36 cellular contexts compared by ENCODE assay signal in genomic region chr16:57239089-57239488, GRCh38. TPM values are rescaled to one million over a fixed set of nuclear protein-coding genes. Genes with fewer than 3 reads are reported as not detected.
A peak's percentile ranks its signal among the peaks of the same experiment; 100 is the strongest.
DNase-seq lines count a peak whose midpoint lies in the region; ATAC-seq, FAIRE-seq and TF ChIP-seq lines count a peak whose summit lies in the region.
"Had no signal": no experiment of that assay in that cellular context is flagged by ENCODE, and none has a peak within 500 bp of the region (broad histone marks: within the 10 kb centered on the region; RNA-seq: fewer than 3 reads in every experiment).

No MANE protein-coding gene starts in this region.

- TF ChIP-seq CTCF in endothelial cell of umbilical vein (IDR thresholded peaks at IDR 0.05; ENCODE audit: extremely low read depth in 1 of 2, insufficient read depth in 1 of 2, low read depth in 1 of 2, low read length in 2 of 2) (no peak), ascending aorta (IDR thresholded peaks at IDR 0.05) (no peak)

- intact Hi-C loops in endothelial cell of umbilical vein (cut with micrococcal nuclease), result no loop called here
- intact Hi-C loops in ascending aorta (cut with DNase I), result no loop called here

- no peak for ATAC-seq in activated naive CD4-positive, alpha-beta T cell treated with anti-CD3 and anti-CD28 coated beads, Interleukin-2, amount 50 U/mL, for 72 hours

- no peak for TF ChIP-seq POLR2A in endothelial cell of umbilical vein (IDR thresholded peaks at IDR 0.05; ENCODE audit: low read depth, low read length)

- H3K27me3 ChIP-seq in Karpas-422 (ENCODE audit: low read length) (no peaks in the 10 kb centered on the region), endothelial cell of umbilical vein (ENCODE audit: control insufficient read depth in 2 of 2, insufficient read depth in 2 of 2, low read length in 2 of 2) (no peaks in the 10 kb centered on the region), subcutaneous abdominal adipose tissue (ENCODE audit: control insufficient read depth in 5 of 5, insufficient read depth in 4 of 5, low read length in 5 of 5) (no peaks in the 10 kb centered on the region), ascending aorta (no peaks in the 10 kb centered on the region)
- H3K27me3 ChIP-seq: BE2C, colonic mucosa, neutrophil, right atrium auricular region, stomach, thyroid gland, vagina had no signal

- peaks cover 5% of the 10 kb centered on the region; the same call in 1 of the 2 replicates for H3K79me2 ChIP-seq in Karpas-422 (ENCODE audit: low read length)
- H3K79me2 ChIP-seq in endothelial cell of umbilical vein (ENCODE audit: control insufficient read depth, insufficient read depth, low read length), result no peaks in the 10 kb centered on the region

- no peaks in the 10 kb centered on the region for H3K27me3 Mint-ChIP-seq in activated naive CD4-positive, alpha-beta T cell treated with anti-CD3 and anti-CD28 coated beads, Interleukin-2, amount 50 U/mL, for 24 hours
- H3K27me3 Mint-ChIP-seq: activated naive CD8-positive, alpha-beta T cell; CD8-positive, alpha-beta memory T cell had no signal

- no peaks in the 10 kb centered on the region; the same call in 1 of the 2 replicates for H3K9me3 ChIP-seq in Karpas-422 (ENCODE audit: low read length)
- no peaks in the 10 kb centered on the region for H3K9me3 ChIP-seq in endothelial cell of umbilical vein (replicated peaks; ENCODE audit: control insufficient read depth, insufficient read depth, low read length)
- H3K9me3 ChIP-seq in subcutaneous abdominal adipose tissue (ENCODE audit: control insufficient read depth in 5 of 5, low read length in 5 of 5), result no peaks in the 10 kb centered on the region
- no peaks in the 10 kb centered on the region for H3K9me3 ChIP-seq in ascending aorta
- H3K9me3 ChIP-seq: BE2C, colonic mucosa, neutrophil, right atrium auricular region, stomach, thyroid gland, vagina had no signal

- no peak overlapping the region for H3K4me3 Mint-ChIP-seq in activated naive CD4-positive, alpha-beta T cell treated with anti-CD3 and anti-CD28 coated beads, Interleukin-2, amount 50 U/mL, for 24 hours
- H3K4me3 Mint-ChIP-seq: activated naive CD8-positive, alpha-beta T cell; CD8-positive, alpha-beta memory T cell had no signal

- POLR2A ChIA-PET in endothelial cell of umbilical vein (lab: Charles Lee), result no interaction called here

- DNase-seq in activated naive CD4-positive, alpha-beta T cell treated with anti-CD3 and anti-CD28 coated beads, Interleukin-2, amount 50 U/mL, for 72 hours (ENCODE audit: low spot score in 2 of 2), result no peak
- DNase-seq in Karpas-422, result no peak
- peak; percentile 36 for DNase-seq in endothelial cell of umbilical vein (ENCODE audit: low read depth, low spot score)
- DNase-seq in stimulated activated CD4-positive, alpha-beta T cell treated with anti-CD3 and anti-CD28 coated beads, Interleukin-4, amount 100 ng/mL, for 4 hours, result no peak
- DNase-seq in ascending aorta (ENCODE audit: low spot score in 2 of 2), result no peak
- no peak for DNase-seq in mucosa of gallbladder (ENCODE audit: low spot score)
- DNase-seq: activated CD4-positive, alpha-beta T cell treated with anti-CD3 and anti-CD28 coated beads for 4 hours; aorta; BE2C; CD8-positive, alpha-beta memory T cell; colonic mucosa; DMS 273 treated with DMSO at 0.1 percent for 48 hours; effector memory CD4-positive, alpha-beta T cell; erythroblast; glutamatergic neuron; H7; NCI-H1436 treated with DMSO at 0.1 percent for 48 hours; NCI-H2081 treated with DMSO at 0.1 percent for 48 hours; NCI-H226; NCI-H526 treated with DMSO at 0.1 percent for 48 hours; NK-92 treated with Interleukin-12 subunit alpha and Interleukin-12 subunit beta, amount 100 ng/mL, for 24 hours; PC-9; posterior cingulate gyrus; Right ventricle myocardium superior; stomach; thyroid gland had no signal

- H3K27ac Mint-ChIP-seq in activated naive CD4-positive, alpha-beta T cell treated with anti-CD3 and anti-CD28 coated beads, Interleukin-2, amount 50 U/mL, for 24 hours, result peak overlapping the region; percentile 30
- H3K27ac Mint-ChIP-seq in activated naive CD4-positive, alpha-beta T cell treated with anti-CD3 and anti-CD28 coated beads, Interleukin-2, amount 50 U/mL, for 72 hours, result no peak overlapping the region

- H3K4me3 ChIP-seq in Karpas-422 (ENCODE audit: low read length), result no peak overlapping the region
- H3K4me3 ChIP-seq in endothelial cell of umbilical vein (replicated peaks in 1 of 3; ENCODE audit: insufficient read depth in 1 of 3, low read depth in 1 of 3, low read length in 3 of 3), result no peak overlapping the region
- no peak overlapping the region for H3K4me3 ChIP-seq in subcutaneous abdominal adipose tissue (ENCODE audit: low read depth in 1 of 5, low read length in 5 of 5)
- H3K4me3 ChIP-seq in ascending aorta, result no peak overlapping the region
- H3K4me3 ChIP-seq: colonic mucosa, PC-9, right atrium auricular region, smooth muscle cell, stomach, thyroid gland, vagina had no signal

- H3K4me1 ChIP-seq in Karpas-422 (ENCODE audit: low read length) (peaks cover 41% of the 10 kb centered on the region), endothelial cell of umbilical vein (ENCODE audit: control insufficient read depth, extremely low read depth, insufficient read depth, low read length) (no peaks in the 10 kb centered on the region), subcutaneous abdominal adipose tissue (ENCODE audit: control insufficient read depth in 5 of 5, insufficient read depth in 5 of 5, low read length in 5 of 5) (peaks cover 0 to 15% (median 10%) of the 10 kb centered on the region in 5 donors), ascending aorta (no peaks in the 10 kb centered on the region)
- H3K4me1 ChIP-seq: BE2C, colonic mucosa, right atrium auricular region had no signal

- FAIRE-seq in endothelial cell of umbilical vein (lab: Jason Lieb, UNC), result peak; percentile 12
- FAIRE-seq: GM12891 had no signal

- no peak overlapping the region for H2AFZ ChIP-seq in Karpas-422 (ENCODE audit: low read length)
- H2AFZ ChIP-seq in endothelial cell of umbilical vein (ENCODE audit: low read depth, low read length), result no peak overlapping the region
- H2AFZ ChIP-seq: PC-9 had no signal

- peaks cover 19% of the 10 kb centered on the region for H3K36me3 ChIP-seq in Karpas-422 (ENCODE audit: insufficient read depth, low read length)
- H3K36me3 ChIP-seq in endothelial cell of umbilical vein (ENCODE audit: control insufficient read depth in 2 of 2, extremely low read depth in 1 of 2, insufficient read depth in 2 of 2, low read length in 2 of 2), result peaks cover 7 to 22% of the 10 kb centered on the region in 2 experiments
- H3K36me3 ChIP-seq in subcutaneous abdominal adipose tissue (ENCODE audit: control insufficient read depth in 5 of 5, insufficient read depth in 5 of 5, low read length in 5 of 5), result peaks cover 16 to 32% (median 20%) of the 10 kb centered on the region in 5 donors
- H3K36me3 ChIP-seq in ascending aorta, result peaks cover 37 to 50% of the 10 kb centered on the region in 2 donors
- H3K36me3 ChIP-seq: colonic mucosa had no signal

- no peaks in the 10 kb centered on the region for H3K9me3 Mint-ChIP-seq in activated naive CD4-positive, alpha-beta T cell treated with anti-CD3 and anti-CD28 coated beads, Interleukin-2, amount 50 U/mL, for 24 hours
- H3K9me3 Mint-ChIP-seq in activated naive CD4-positive, alpha-beta T cell treated with anti-CD3 and anti-CD28 coated beads, Interleukin-2, amount 50 U/mL, for 72 hours, result no peaks in the 10 kb centered on the region
- H3K9me3 Mint-ChIP-seq: CD8-positive, alpha-beta memory T cell had no signal

- no peaks in the 10 kb centered on the region for H3K9me1 ChIP-seq in endothelial cell of umbilical vein (replicated peaks; ENCODE audit: control insufficient read depth, extremely low read depth, insufficient read depth, low read length)

- H3K36me3 Mint-ChIP-seq in activated naive CD4-positive, alpha-beta T cell treated with anti-CD3 and anti-CD28 coated beads, Interleukin-2, amount 50 U/mL, for 24 hours, result peaks cover 13% of the 10 kb centered on the region
- H3K36me3 Mint-ChIP-seq in activated naive CD4-positive, alpha-beta T cell treated with anti-CD3 and anti-CD28 coated beads, Interleukin-2, amount 50 U/mL, for 72 hours, result peaks cover 0 to 13% of the 10 kb centered on the region in 2 donors

- H3K4me1 Mint-ChIP-seq in activated naive CD4-positive, alpha-beta T cell treated with anti-CD3 and anti-CD28 coated beads, Interleukin-2, amount 50 U/mL, for 24 hours, result peaks cover 14% of the 10 kb centered on the region

- H3K4me2 ChIP-seq in Karpas-422 (ENCODE audit: low read depth, low read length, poor library complexity, severe bottlenecking), result no peak overlapping the region
- no peak overlapping the region for H3K4me2 ChIP-seq in endothelial cell of umbilical vein (ENCODE audit: insufficient read depth, low read length)
- H3K4me2 ChIP-seq: PC-9, smooth muscle cell had no signal

- H3K27ac ChIP-seq in Karpas-422 (ENCODE audit: low read length), result peak overlapping the region; percentile 2; the same call in 1 of the 2 replicates
- H3K27ac ChIP-seq in endothelial cell of umbilical vein (ENCODE audit: insufficient read depth, low read depth, low read length), result peak overlapping the region; percentile 16
- H3K27ac ChIP-seq in subcutaneous abdominal adipose tissue (ENCODE audit: low read depth, low read length), result peak overlapping the region; percentile 58
- no peak overlapping the region for H3K27ac ChIP-seq in ascending aorta
- H3K27ac ChIP-seq: colonic mucosa, neutrophil, PC-9, right atrium auricular region, stomach, thyroid gland, vagina, VCaP had no signal

- H3K9me2 ChIP-seq in Karpas-422 (replicated peaks; ENCODE audit: insufficient read depth, low read length), result no peaks in the 10 kb centered on the region

- H3K9ac ChIP-seq in Karpas-422 (ENCODE audit: low read length), result no peak overlapping the region
- no peak overlapping the region for H3K9ac ChIP-seq in endothelial cell of umbilical vein (replicated peaks; ENCODE audit: extremely low read depth, insufficient read depth, low read length)
- H3K9ac ChIP-seq in subcutaneous abdominal adipose tissue (ENCODE audit: low read length in 5 of 5), result peak overlapping the region in 1 of 5 donors; percentile 75

- dilution Hi-C loops in endothelial cell of umbilical vein (cut with MboI; ENCODE audit: extremely low pct_ligation_motif_present, low sequenced_read_pairs), result no loop called here

- no peaks in the 10 kb centered on the region for H4K20me1 ChIP-seq in Karpas-422 (ENCODE audit: insufficient read depth, low read depth, low read length)
- H4K20me1 ChIP-seq in endothelial cell of umbilical vein (replicated peaks; ENCODE audit: control insufficient read depth, extremely low read depth, insufficient read depth, low read length), result no peaks in the 10 kb centered on the region

- TSS peak; percentile 42 for BruUV-seq in endothelial cell of umbilical vein (replicated peaks; lab: Mats Ljungman, UMichigan)

- CTCF ChIA-PET in endothelial cell of umbilical vein (lab: Charles Lee), result no interaction called here

RNA-seq across cellular contexts. Expression of gene ARL2BP, which starts 6.0 kb away (rescaled TPM):
- total RNA-seq in activated naive CD4-positive, alpha-beta T cell treated with anti-CD3 and anti-CD28 coated beads, Interleukin-2, amount 50 U/mL, for 72 hours, result 10 to 100 TPM; 14.7 to 20.7 TPM
- total RNA-seq in Karpas-422 (2014; rRNA removed; shearing (Covaris generic); ENCODE audit: low replicate concordance), result 44.5 and 96.8 TPM in 2 replicates
- 76.7 and 80.4 TPM in 2 replicates for total RNA-seq in endothelial cell of umbilical vein
- 103 and 111 TPM in 2 replicates for polyA plus RNA-seq in endothelial cell of umbilical vein
- polyA plus RNA-seq in endothelial cell of umbilical vein (2011; cell fraction: cytosol; rRNA removed), result 81.7 and 87.7 TPM in 2 replicates
- 33.2 and 36.3 TPM in 2 replicates for polyA plus RNA-seq in endothelial cell of umbilical vein (2011; cell fraction: nucleus; rRNA removed)
- polyA plus RNA-seq in endothelial cell of umbilical vein (2012), result 76.8 and 88.3 TPM in 2 replicates
- 73.4 and 77.5 TPM in 2 replicates for polyA minus RNA-seq in endothelial cell of umbilical vein
- 27.3 TPM for polyA minus RNA-seq in endothelial cell of umbilical vein (2011; cell fraction: cytosol; rRNA and poly(A)+ RNA removed)
- polyA minus RNA-seq in endothelial cell of umbilical vein (2011; cell fraction: nucleus; rRNA and poly(A)+ RNA removed), result 17.6 and 23.6 TPM in 2 replicates
- total RNA-seq in ascending aorta, result 44.1 TPM
- 46.4 TPM for total RNA-seq in mucosa of gallbladder

RNA-seq across cellular contexts. Expression of gene PLLP, which starts 45.4 kb away (rescaled TPM):
- under 1 TPM; 0.35 to 0.43 TPM for total RNA-seq in activated naive CD4-positive, alpha-beta T cell treated with anti-CD3 and anti-CD28 coated beads, Interleukin-2, amount 50 U/mL, for 72 hours
- not detected in 2 replicates for total RNA-seq in Karpas-422 (2014; rRNA removed; shearing (Covaris generic); ENCODE audit: low replicate concordance)
- total RNA-seq in endothelial cell of umbilical vein, result 3.1 and 4.4 TPM in 2 replicates
- polyA plus RNA-seq in endothelial cell of umbilical vein, result 14.4 and 19.3 TPM in 2 replicates
- polyA plus RNA-seq in endothelial cell of umbilical vein (2011; cell fraction: cytosol; rRNA removed), result 8.6 and 9.4 TPM in 2 replicates
- 2.9 and 4.0 TPM in 2 replicates for polyA plus RNA-seq in endothelial cell of umbilical vein (2011; cell fraction: nucleus; rRNA removed)
- polyA plus RNA-seq in endothelial cell of umbilical vein (2012), result 2.6 and 2.9 TPM in 2 replicates
- 4.8 and 5.6 TPM in 2 replicates for polyA minus RNA-seq in endothelial cell of umbilical vein
- 41.6 TPM for polyA minus RNA-seq in endothelial cell of umbilical vein (2011; cell fraction: cytosol; rRNA and poly(A)+ RNA removed)
- polyA minus RNA-seq in endothelial cell of umbilical vein (2011; cell fraction: nucleus; rRNA and poly(A)+ RNA removed), result 1.4 and 1.6 TPM in 2 replicates
- 0.21 TPM for total RNA-seq in ascending aorta
- 206 TPM for total RNA-seq in mucosa of gallbladder
- total RNA-seq: myocyte, smooth muscle cell had no signal

RNA-seq across cellular contexts. Expression of gene RSPRY1, which starts 53.0 kb away (rescaled TPM):
- total RNA-seq in activated naive CD4-positive, alpha-beta T cell treated with anti-CD3 and anti-CD28 coated beads, Interleukin-2, amount 50 U/mL, for 72 hours, result 10 to 100 TPM; 37.2 to 38.6 TPM
- total RNA-seq in Karpas-422 (2014; rRNA removed; shearing (Covaris generic); ENCODE audit: low replicate concordance), result 23.7 and 26.4 TPM in 2 replicates
- total RNA-seq in endothelial cell of umbilical vein (55.1 and 55.8 TPM in 2 replicates), ascending aorta (29.3 TPM), mucosa of gallbladder (49.6 TPM)
- polyA plus RNA-seq in endothelial cell of umbilical vein, result 23.6 and 28.5 TPM in 2 replicates
- 30.7 and 34.6 TPM in 2 replicates for polyA plus RNA-seq in endothelial cell of umbilical vein (2011; cell fraction: cytosol; rRNA removed)
- polyA plus RNA-seq in endothelial cell of umbilical vein (2011; cell fraction: nucleus; rRNA removed), result 46.1 and 58.4 TPM in 2 replicates
- 41.6 and 50.5 TPM in 2 replicates for polyA plus RNA-seq in endothelial cell of umbilical vein (2012)
- polyA minus RNA-seq in endothelial cell of umbilical vein, result 109 and 131 TPM in 2 replicates
- 16.5 TPM for polyA minus RNA-seq in endothelial cell of umbilical vein (2011; cell fraction: cytosol; rRNA and poly(A)+ RNA removed)
- polyA minus RNA-seq in endothelial cell of umbilical vein (2011; cell fraction: nucleus; rRNA and poly(A)+ RNA removed), result 51.7 and 75.9 TPM in 2 replicates

RNA-seq across cellular contexts. Expression of gene PSME3IP1, which starts 53.2 kb away (rescaled TPM):
- total RNA-seq in activated naive CD4-positive, alpha-beta T cell treated with anti-CD3 and anti-CD28 coated beads, Interleukin-2, amount 50 U/mL, for 72 hours, result 100 to 1,000 TPM; 113 to 115 TPM
- total RNA-seq in Karpas-422 (2014; rRNA removed; shearing (Covaris generic); ENCODE audit: low replicate concordance), result 84.0 and 98.4 TPM in 2 replicates
- 91.8 and 98.2 TPM in 2 replicates for total RNA-seq in endothelial cell of umbilical vein
- polyA plus RNA-seq in endothelial cell of umbilical vein, result 82.6 and 86.2 TPM in 2 replicates
- 77.3 and 85.4 TPM in 2 replicates for polyA plus RNA-seq in endothelial cell of umbilical vein (2011; cell fraction: cytosol; rRNA removed)
- polyA plus RNA-seq in endothelial cell of umbilical vein (2011; cell fraction: nucleus; rRNA removed), result 160 and 163 TPM in 2 replicates
- polyA plus RNA-seq in endothelial cell of umbilical vein (2012), result 74.4 and 90.7 TPM in 2 replicates
- 59.9 and 72.4 TPM in 2 replicates for polyA minus RNA-seq in endothelial cell of umbilical vein
- 47.5 TPM for polyA minus RNA-seq in endothelial cell of umbilical vein (2011; cell fraction: cytosol; rRNA and poly(A)+ RNA removed)
- polyA minus RNA-seq in endothelial cell of umbilical vein (2011; cell fraction: nucleus; rRNA and poly(A)+ RNA removed), result 39.3 and 39.8 TPM in 2 replicates
- total RNA-seq in ascending aorta, result 32.6 TPM
- total RNA-seq in mucosa of gallbladder, result 76.1 TPM

Comparison
In these comparisons a context has a peak if more than half of its experiments do, and no peak if none do; other contexts are left out.
1. H3K27ac ChIP-seq: peak in Karpas-422 (single experiment), endothelial cell of umbilical vein (single experiment) and subcutaneous abdominal adipose tissue (single experiment); none in ascending aorta (0 of 2).
2. RNA of gene PLLP, which starts 45.4 kb away (total RNA-seq): 206 TPM in mucosa of gallbladder (single experiment); 3.1 to 4.4 TPM in endothelial cell of umbilical vein, 0.35 to 0.43 TPM in activated naive CD4-positive, alpha-beta T cell treated with anti-CD3 and anti-CD28 coated beads, Interleukin-2, amount 50 U/mL, for 72 hours, 0.21 TPM in ascending aorta (single experiment) and not detected in Karpas-422; every median in the first group is over 10 times any median in the second.